Comparison of ENCODE assay signal across 8 cellular contexts in the genomic region with DNA sequence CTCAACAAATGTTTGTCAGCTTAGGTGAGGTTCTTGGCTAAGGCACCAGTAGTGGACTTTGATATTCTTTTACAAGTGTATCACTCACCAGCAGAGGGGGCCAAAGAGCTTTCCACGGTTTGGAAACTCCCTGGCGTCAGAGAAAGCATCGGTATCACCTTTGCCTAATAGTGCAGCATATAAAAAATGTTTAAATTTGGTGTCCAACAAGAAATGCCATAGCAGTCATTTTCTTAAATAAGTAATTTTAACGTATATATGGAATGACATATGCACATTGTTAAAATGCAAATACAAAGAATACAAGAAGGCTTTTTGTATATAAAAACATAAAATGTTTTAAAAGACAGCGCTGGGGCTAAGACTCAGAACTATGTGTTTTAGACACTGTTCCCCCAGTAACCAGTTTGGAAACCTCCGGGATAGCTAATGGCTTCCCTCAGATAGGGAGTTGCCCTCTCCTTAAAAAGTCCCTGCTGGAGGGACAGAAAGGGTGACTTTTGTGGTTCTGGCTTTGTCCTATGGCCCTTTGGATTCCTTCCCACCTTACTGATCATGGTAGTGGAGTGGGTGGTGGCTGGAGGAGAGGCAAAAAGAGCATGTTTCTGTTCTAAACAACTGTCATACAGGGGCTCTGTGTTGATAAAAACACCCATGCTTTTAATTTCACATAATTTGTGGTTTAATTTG.
DNase-seq lines count a peak whose midpoint lies in the region; ATAC-seq and TF ChIP-seq lines count a peak whose summit lies in the region.

No MANE protein-coding gene starts in this region.

- H3K4me3 Mint-ChIP-seq in endodermal cell: no peak overlapping the region

- no peak overlapping the region for H3K27ac ChIP-seq in endodermal cell (ENCODE audit: low read depth, low read length)

- no peak overlapping the region for H3K9ac ChIP-seq in endodermal cell (ENCODE audit: extremely low read depth, low read length, poor library complexity, severe bottlenecking)

- no peaks in the 10 kb centered on the region for H3K9me3 Mint-ChIP-seq in endodermal cell

- H3K9me3 ChIP-seq in endodermal cell (ENCODE audit: control insufficient read depth, low read length): no peaks in the 10 kb centered on the region

- DNase-seq in AG20443 (ENCODE audit: low spot score) (peak; percentile 67), HK-2 (ENCODE audit: unreplicated experiment) (peak; percentile 75), endodermal cell (peak; percentile 94), mucosa of gallbladder (ENCODE audit: low spot score) (peak; percentile 93)
- peak; percentile 59 for DNase-seq in NK-92 treated with Interleukin-12 subunit alpha and Interleukin-12 subunit beta, amount 100 ng/mL, for 24 hours (lab: John Stamatoyannopoulos, UW)
- peak; percentile 66 to 69 for DNase-seq in activated CD8-positive, alpha-beta memory T cell treated with anti-CD3 and anti-CD28 coated beads for 4 hours (ENCODE audit: low read depth in 2 of 2)
- DNase-seq in stimulated activated CD8-positive, alpha-beta memory T cell treated with anti-CD3 and anti-CD28 coated beads, Interleukin-4, amount 100 ng/mL, for 1 hour (ENCODE audit: low read depth in 2 of 2, low spot score in 1 of 2): peak; percentile 69 to 76

- peak; percentile 86 for TF ChIP-seq CTCF in endodermal cell (conservative IDR thresholded peaks at IDR 0.05)

- no peaks in the 10 kb centered on the region for H3K27me3 Mint-ChIP-seq in endodermal cell (ENCODE audit: insufficient read depth)

- peak; percentile 70 for ATAC-seq in GM19035 (IDR thresholded peaks at IDR 0.05; ENCODE audit: unreplicated experiment)

- H3K4me3 ChIP-seq in endodermal cell (ENCODE audit: low read length): no peak overlapping the region

- peaks cover 24% of the 10 kb centered on the region for H3K4me1 Mint-ChIP-seq in endodermal cell

- no peak overlapping the region for H3K27ac Mint-ChIP-seq in endodermal cell

- no peaks in the 10 kb centered on the region for H3K36me3 Mint-ChIP-seq in endodermal cell (ENCODE audit: low read depth)

- peaks cover 5% of the 10 kb centered on the region for H3K4me1 ChIP-seq in endodermal cell (ENCODE audit: control insufficient read depth, insufficient read depth, low read length)

- H3K27me3 ChIP-seq in endodermal cell (ENCODE audit: control insufficient read depth, insufficient read depth, low read length, poor library complexity, severe bottlenecking): no peaks in the 10 kb centered on the region

- H3K36me3 ChIP-seq in endodermal cell (ENCODE audit: control insufficient read depth, insufficient read depth, low read length): no peaks in the 10 kb centered on the region

- 35 to 77% methylated on average over 2 to 5 of the region's 6 CpGs for WGBS in endodermal cell (ENCODE audit: insufficient coverage in 1 of 2, insufficient read length in 1 of 2), 2 experiments
